ENCODE assay signal across 26 cellular contexts in the genomic region with DNA sequence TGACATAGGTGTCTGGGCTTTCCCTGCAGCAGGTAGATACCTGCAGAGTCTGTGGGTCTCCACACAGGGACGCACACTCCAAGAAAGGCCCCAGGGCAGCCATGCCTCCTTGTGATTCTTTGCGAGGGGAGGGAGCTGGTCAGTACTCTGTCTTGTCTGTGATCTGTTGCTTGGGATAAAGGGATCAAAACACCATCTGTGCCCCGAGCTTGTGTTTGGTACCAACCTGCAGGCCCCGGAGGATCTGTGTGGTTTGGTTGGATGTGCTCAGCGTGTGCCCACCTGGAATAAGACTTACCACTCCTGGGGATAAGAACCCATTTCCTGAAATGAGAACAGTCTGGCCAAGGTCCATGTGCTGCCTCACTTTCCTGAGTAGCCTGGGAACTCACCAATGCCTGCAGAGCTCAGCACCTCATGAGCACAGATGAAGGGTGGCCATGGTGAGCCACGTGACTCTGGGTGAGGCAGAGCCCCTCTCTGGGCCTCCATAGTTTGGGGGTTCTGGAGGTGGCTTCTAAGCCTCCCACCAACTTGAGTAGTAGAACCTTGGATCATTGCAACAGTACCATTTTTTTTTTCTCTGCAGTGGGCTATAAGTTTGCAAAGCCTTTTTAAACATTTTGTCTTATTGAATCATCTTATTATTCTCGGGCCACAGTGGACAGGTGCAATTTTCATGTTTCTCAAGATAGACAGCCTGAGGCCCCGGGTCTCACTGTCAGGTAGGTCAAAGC.
"Had no signal": no experiment of that assay in that cellular context is flagged by ENCODE, and none has a peak within 500 bp of the region (broad histone marks: within the 10 kb centered on the region; RNA-seq: fewer than 3 reads in every experiment).

No MANE protein-coding gene starts in this region.

- H3K4me3 Mint-ChIP-seq: activated CD4-positive, alpha-beta memory T cell treated with anti-CD3 and anti-CD28 coated beads, Interleukin-2, amount 10 ng/mL, durations not matched to agents 7 days and 5 days; activated CD4-positive, alpha-beta T cell treated with anti-CD3 and anti-CD28 coated beads, Interleukin-2, amount 10 ng/mL, durations not matched to agents 7 days and 5 days; activated naive CD4-positive, alpha-beta T cell treated with anti-CD3 and anti-CD28 coated beads, Interleukin-2, amount 10 ng/mL, durations not matched to agents 7 days and 5 days; activated naive CD8-positive, alpha-beta T cell treated with anti-CD3 and anti-CD28 coated beads, Interleukin-2, amount 10 ng/mL, durations not matched to agents 7 days and 5 days; activated T-cell treated with anti-CD3 and anti-CD28 coated beads, Interleukin-2, amount 50 U/mL, for 24 hours; activated T-cell treated with anti-CD3 and anti-CD28 coated beads, Interleukin-2, amount 50 U/mL, for 72 hours; central memory CD8-positive, alpha-beta T cell; dendritic cell treated with granulocyte-macrophage colony-stimulating factor and Interleukin-4, amounts not matched to agents 40 ng/mL and 50 ng/mL, for 4 days; endodermal cell; WTC11 had no signal

- H3K9me3 Mint-ChIP-seq: activated CD4-positive, alpha-beta memory T cell treated with anti-CD3 and anti-CD28 coated beads, Interleukin-2, amount 10 ng/mL, durations not matched to agents 7 days and 5 days; activated CD4-positive, alpha-beta T cell treated with anti-CD3 and anti-CD28 coated beads, Interleukin-2, amount 10 ng/mL, durations not matched to agents 7 days and 5 days; activated naive CD4-positive, alpha-beta T cell treated with anti-CD3 and anti-CD28 coated beads, Interleukin-2, amount 10 ng/mL, durations not matched to agents 7 days and 5 days; activated naive CD4-positive, alpha-beta T cell treated with anti-CD3 and anti-CD28 coated beads, Interleukin-2, amount 50 U/mL, for 72 hours; activated naive CD8-positive, alpha-beta T cell treated with anti-CD3 and anti-CD28 coated beads, Interleukin-2, amount 10 ng/mL, durations not matched to agents 7 days and 5 days; activated T-cell treated with anti-CD3 and anti-CD28 coated beads, Interleukin-2, amount 50 U/mL, for 24 hours; activated T-cell treated with anti-CD3 and anti-CD28 coated beads, Interleukin-2, amount 50 U/mL, for 72 hours; central memory CD8-positive, alpha-beta T cell; dendritic cell treated with granulocyte-macrophage colony-stimulating factor and Interleukin-4, amounts not matched to agents 40 ng/mL and 50 ng/mL, for 4 days; endodermal cell had no signal

- H3K9me3 ChIP-seq: colonic mucosa had no signal

- H3K4me3 ChIP-seq: colonic mucosa, dorsolateral prefrontal cortex had no signal

- H3K27ac Mint-ChIP-seq: activated CD4-positive, alpha-beta memory T cell treated with anti-CD3 and anti-CD28 coated beads, Interleukin-2, amount 10 ng/mL, durations not matched to agents 7 days and 5 days; activated CD4-positive, alpha-beta T cell treated with anti-CD3 and anti-CD28 coated beads, Interleukin-2, amount 10 ng/mL, durations not matched to agents 7 days and 5 days; activated naive CD4-positive, alpha-beta T cell treated with anti-CD3 and anti-CD28 coated beads, Interleukin-2, amount 10 ng/mL, durations not matched to agents 7 days and 5 days; activated naive CD4-positive, alpha-beta T cell treated with anti-CD3 and anti-CD28 coated beads, Interleukin-2, amount 50 U/mL, for 72 hours; activated naive CD8-positive, alpha-beta T cell treated with anti-CD3 and anti-CD28 coated beads, Interleukin-2, amount 10 ng/mL, durations not matched to agents 7 days and 5 days; activated T-cell treated with anti-CD3 and anti-CD28 coated beads, Interleukin-2, amount 50 U/mL, for 24 hours; activated T-cell treated with anti-CD3 and anti-CD28 coated beads, Interleukin-2, amount 50 U/mL, for 72 hours; dendritic cell treated with granulocyte-macrophage colony-stimulating factor and Interleukin-4, amounts not matched to agents 40 ng/mL and 50 ng/mL, for 4 days; endodermal cell; WTC11 had no signal

- H3K27me3 ChIP-seq: brain microvascular endothelial cell, colonic mucosa, dorsolateral prefrontal cortex had no signal

- ATAC-seq: activated naive CD4-positive, alpha-beta T cell treated with anti-CD3 and anti-CD28 coated beads, Interleukin-2, amount 50 U/mL, for 72 hours; activated T-cell treated with anti-CD3 and anti-CD28 coated beads, Interleukin-2, amount 50 U/mL, for 72 hours; esophagus mucosa; WTC11 had no signal

- H3K36me3 Mint-ChIP-seq: activated naive CD4-positive, alpha-beta T cell treated with anti-CD3 and anti-CD28 coated beads, Interleukin-2, amount 10 ng/mL, durations not matched to agents 7 days and 5 days; activated naive CD4-positive, alpha-beta T cell treated with anti-CD3 and anti-CD28 coated beads, Interleukin-2, amount 50 U/mL, for 72 hours; activated naive CD8-positive, alpha-beta T cell treated with anti-CD3 and anti-CD28 coated beads, Interleukin-2, amount 10 ng/mL, durations not matched to agents 7 days and 5 days; WTC11 had no signal

- H3K27me3 Mint-ChIP-seq: activated CD4-positive, alpha-beta memory T cell treated with anti-CD3 and anti-CD28 coated beads, Interleukin-2, amount 10 ng/mL, durations not matched to agents 7 days and 5 days; activated CD4-positive, alpha-beta T cell treated with anti-CD3 and anti-CD28 coated beads, Interleukin-2, amount 10 ng/mL, durations not matched to agents 7 days and 5 days; activated naive CD8-positive, alpha-beta T cell treated with anti-CD3 and anti-CD28 coated beads, Interleukin-2, amount 10 ng/mL, durations not matched to agents 7 days and 5 days; activated T-cell treated with anti-CD3 and anti-CD28 coated beads, Interleukin-2, amount 50 U/mL, for 24 hours had no signal

- H3K27ac ChIP-seq: brain microvascular endothelial cell, colonic mucosa, dorsolateral prefrontal cortex had no signal

- H3K36me3 ChIP-seq: brain microvascular endothelial cell, colonic mucosa had no signal

- H3K4me1 Mint-ChIP-seq: activated CD4-positive, alpha-beta memory T cell treated with anti-CD3 and anti-CD28 coated beads, Interleukin-2, amount 10 ng/mL, durations not matched to agents 7 days and 5 days; activated CD4-positive, alpha-beta T cell treated with anti-CD3 and anti-CD28 coated beads, Interleukin-2, amount 10 ng/mL, durations not matched to agents 7 days and 5 days; activated naive CD4-positive, alpha-beta T cell treated with anti-CD3 and anti-CD28 coated beads, Interleukin-2, amount 10 ng/mL, durations not matched to agents 7 days and 5 days; activated naive CD8-positive, alpha-beta T cell treated with anti-CD3 and anti-CD28 coated beads, Interleukin-2, amount 10 ng/mL, durations not matched to agents 7 days and 5 days; central memory CD8-positive, alpha-beta T cell; endodermal cell had no signal

- DNase-seq: activated CD4-positive, alpha-beta memory T cell treated with anti-CD3 and anti-CD28 coated beads, Interleukin-2, amount 10 ng/mL, durations not matched to agents 7 days and 5 days; activated CD4-positive, alpha-beta T cell treated with anti-CD3 and anti-CD28 coated beads for 1 hour; activated CD4-positive, alpha-beta T cell treated with anti-CD3 and anti-CD28 coated beads for 4 hours; activated CD4-positive, alpha-beta T cell treated with anti-CD3 and anti-CD28 coated beads, Interleukin-2, amount 10 ng/mL, durations not matched to agents 7 days and 5 days; activated CD4-positive, alpha-beta T cell treated with anti-CD3 and anti-CD28 coated beads, Interleukin-2, amount 50 U/mL, for 4 hours; activated CD8-positive, alpha-beta memory T cell treated with anti-CD3 and anti-CD28 coated beads, Interleukin-2, amount 50 U/mL, for 48 hours; activated gamma-delta T cell; activated naive CD4-positive, alpha-beta T cell; activated naive CD4-positive, alpha-beta T cell treated with anti-CD3 and anti-CD28 coated beads, Interleukin-2, amount 10 ng/mL, durations not matched to agents 7 days and 5 days; activated naive CD8-positive, alpha-beta T cell treated with anti-CD3 and anti-CD28 coated beads, Interleukin-2, amount 10 ng/mL, durations not matched to agents 7 days and 5 days; activated T-cell treated with anti-CD3 and anti-CD28 coated beads for 4 hours; activated T-cell treated with anti-CD3 and anti-CD28 coated beads, Interleukin-2, amount 50 U/mL, for 24 hours; activated T-cell treated with anti-CD3 and anti-CD28 coated beads, Interleukin-2, amount 50 U/mL, for 72 hours; anterior cingulate cortex; brain microvascular endothelial cell; colonic mucosa; dorsolateral prefrontal cortex; effector memory CD4-positive, alpha-beta T cell; endodermal cell; foreskin fibroblast; T-helper 2 cell had no signal
